In the genomic region with DNA sequence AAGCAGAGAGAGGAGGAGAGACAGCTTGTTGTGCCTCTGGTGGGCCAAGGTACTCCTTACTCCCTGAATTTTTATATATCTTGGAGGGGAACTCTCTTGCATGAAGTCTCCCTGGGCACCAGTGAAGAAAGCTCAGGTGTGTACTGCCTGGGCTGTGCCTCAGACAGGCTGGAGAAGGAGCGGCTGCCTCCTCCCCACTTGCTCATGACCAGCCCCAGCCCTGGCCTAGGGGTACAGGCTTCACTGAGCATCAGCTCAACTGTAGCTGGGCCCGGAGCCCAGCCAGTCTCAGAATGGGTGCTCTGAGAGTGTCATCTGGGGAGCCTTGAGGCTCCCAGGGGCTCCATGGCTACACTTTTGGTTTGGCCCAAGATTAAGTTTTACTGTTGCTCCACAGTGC, we compare ENCODE assay signal across 19 cellular contexts. TPM values are rescaled to one million over a fixed set of nuclear protein-coding genes. Genes with fewer than 3 reads are reported as not detected.
"Had no signal": no experiment of that assay in that cellular context is flagged by ENCODE, and none has a peak within 500 bp of the region (broad histone marks: within the 10 kb centered on the region; RNA-seq: fewer than 3 reads in every experiment).

No MANE protein-coding gene starts in this region.

- H3K27ac ChIP-seq: colonic mucosa, esophagus squamous epithelium, neutrophil, prostate gland, sigmoid colon, thoracic aorta, vagina had no signal

- ATAC-seq: mucosa of descending colon; natural killer cell treated with Interleukin-12 subunit alpha and Interleukin-12 subunit beta and Interleukin-15 and Interleukin-18, amount 100 ng/mL, for 72 hours; right cardiac atrium; stimulated activated naive B cell treated with anti-CD40 and anti-IgM and Interleukin-4, amounts not matched to agents 10 μg/mL and 1 μg/mL and 100 μg/mL, for 72 hours had no signal

- H3K9me3 ChIP-seq: colonic mucosa, mucosa of descending colon, neutrophil, prostate gland, sigmoid colon, thoracic aorta, transverse colon, vagina had no signal

- H3K36me3 ChIP-seq: colonic mucosa, esophagus squamous epithelium, neutrophil, prostate gland, sigmoid colon, thoracic aorta, transverse colon, vagina had no signal

- H3K4me1 ChIP-seq: esophagus squamous epithelium, sigmoid colon, vagina had no signal

- H3K4me3 ChIP-seq: colonic mucosa, esophagus squamous epithelium, lung, mucosa of descending colon, prostate gland, sigmoid colon, thoracic aorta, transverse colon, vagina had no signal

- DNase-seq: colonic mucosa; effector memory CD4-positive, alpha-beta T cell; esophagus squamous epithelium; hypothalamus; immature natural killer cell; mucosa of descending colon; naive B cell; right cardiac atrium; sigmoid colon; stimulated activated CD4-positive, alpha-beta T cell treated with anti-CD3 and anti-CD28 coated beads, Interleukin-4, amount 100 ng/mL, for 4 hours; stimulated activated naive B cell treated with anti-CD40 and anti-IgM and Interleukin-4, amounts not matched to agents 10 μg/mL and 1 μg/mL and 100 μg/mL, for 72 hours; transverse colon had no signal

- H3K27me3 ChIP-seq: colonic mucosa, esophagus squamous epithelium, neutrophil, sigmoid colon, transverse colon, vagina had no signal

RNA-seq across cellular contexts. Expression of gene TENT5C, which starts 44.8 kb away (rescaled TPM):
- total RNA-seq: epithelial cell of proximal tubule had no signal
